ENCODE assay signal across 17 cellular contexts in genomic region chr9:120374817-120375216, GRCh38.
DNase-seq lines count a peak whose midpoint lies in the region; TF ChIP-seq lines count a peak whose summit lies in the region.
"Had no signal": no experiment of that assay in that cellular context is flagged by ENCODE, and none has a peak within 500 bp of the region (broad histone marks: within the 10 kb centered on the region; RNA-seq: fewer than 3 reads in every experiment).

No MANE protein-coding gene starts in this region.

- intact Hi-C loops in cardiac septum (cut with DNase I), result no loop called here
- intact Hi-C loops in left ventricle myocardium inferior (cut with micrococcal nuclease), result no loop called here
- intact Hi-C loops in activated naive CD4-positive, alpha-beta T cell treated with anti-CD3 and anti-CD28 coated beads for 36 hours (cut with micrococcal nuclease), result no loop called here

- H3K27me3 ChIP-seq in left ventricle myocardium inferior (ENCODE audit: low read depth), result no peaks in the 10 kb centered on the region
- H3K27me3 ChIP-seq: BLaER1 treated with 17β-estradiol and CSF1 and Interleukin-3, amounts not matched to agents 10 nM and 100 nM had no signal

- peaks cover 24% of the 10 kb centered on the region for H3K9me3 Mint-ChIP-seq in activated naive CD4-positive, alpha-beta T cell treated with anti-CD3 and anti-CD28 coated beads for 36 hours
- H3K9me3 Mint-ChIP-seq: CD4-positive, alpha-beta T cell had no signal

- H3K4me3 ChIP-seq in left ventricle myocardium inferior, result no peak overlapping the region
- H3K4me3 ChIP-seq: A549; BLaER1 treated with 17β-estradiol and CSF1 and Interleukin-3, amounts not matched to agents 10 nM and 100 nM had no signal

- H3K27me3 Mint-ChIP-seq in activated naive CD4-positive, alpha-beta T cell treated with anti-CD3 and anti-CD28 coated beads for 36 hours (ENCODE audit: low read depth), result no peaks in the 10 kb centered on the region
- H3K27me3 Mint-ChIP-seq: B cell; CD4-positive, alpha-beta T cell had no signal

- H3K27ac ChIP-seq in left ventricle myocardium inferior (replicated peaks), result no peak overlapping the region
- H3K27ac ChIP-seq: 22Rv1; A549; BLaER1 treated with 17β-estradiol and CSF1 and Interleukin-3, amounts not matched to agents 10 nM and 100 nM; C4-2B had no signal

- no peak overlapping the region for H3K4me3 Mint-ChIP-seq in activated naive CD4-positive, alpha-beta T cell treated with anti-CD3 and anti-CD28 coated beads for 36 hours
- H3K4me3 Mint-ChIP-seq: B cell; CD4-positive, alpha-beta T cell; CD8-positive, alpha-beta T cell had no signal

- peaks cover 19% of the 10 kb centered on the region for H3K9me3 ChIP-seq in left ventricle myocardium inferior (replicated peaks)

- peaks cover 11% of the 10 kb centered on the region for H3K36me3 Mint-ChIP-seq in activated naive CD4-positive, alpha-beta T cell treated with anti-CD3 and anti-CD28 coated beads for 36 hours (ENCODE audit: low read depth)

- peak; percentile 53 for DNase-seq in cardiac septum (ENCODE audit: low spot score)
- no peak for DNase-seq in left ventricle myocardium inferior
- DNase-seq in mesenteric fat pad (ENCODE audit: low spot score), result peak; percentile 72
- DNase-seq in ureter (ENCODE audit: low spot score), result no peak
- DNase-seq in activated naive CD4-positive, alpha-beta T cell treated with anti-CD3 and anti-CD28 coated beads for 36 hours, result no peak
- DNase-seq: AML-193; Caco-2; Calu3; CD4-positive, alpha-beta T cell; CD8-positive, alpha-beta T cell; DMS79 treated with DMSO at 0.1 percent for 48 hours; GF-D8 had no signal

- no peaks in the 10 kb centered on the region for H3K4me1 ChIP-seq in left ventricle myocardium inferior
- H3K4me1 ChIP-seq: A549, Caco-2 had no signal

- H3K36me3 ChIP-seq in left ventricle myocardium inferior, result no peaks in the 10 kb centered on the region
- H3K36me3 ChIP-seq: BLaER1 treated with 17β-estradiol and CSF1 and Interleukin-3, amounts not matched to agents 10 nM and 100 nM had no signal

- no peak overlapping the region for H3K27ac Mint-ChIP-seq in activated naive CD4-positive, alpha-beta T cell treated with anti-CD3 and anti-CD28 coated beads for 36 hours
- H3K27ac Mint-ChIP-seq: B cell; CD4-positive, alpha-beta T cell; CD8-positive, alpha-beta T cell had no signal

- no peaks in the 10 kb centered on the region for H3K4me1 Mint-ChIP-seq in activated naive CD4-positive, alpha-beta T cell treated with anti-CD3 and anti-CD28 coated beads for 36 hours (ENCODE audit: low read depth)
- H3K4me1 Mint-ChIP-seq: B cell had no signal

- no peak for TF ChIP-seq CTCF in left ventricle myocardium inferior (IDR thresholded peaks at IDR 0.05; ENCODE audit: borderline replicate concordance)

- CTCF ChIA-PET in activated naive CD4-positive, alpha-beta T cell treated with anti-CD3 and anti-CD28 coated beads for 36 hours (lab: Charles Lee), result no interaction called here

Comparison
In these comparisons a context has a peak if more than half of its experiments do, and no peak if none do; other contexts are left out.
1. DNase-seq: peak in cardiac septum (single experiment) and mesenteric fat pad (single experiment); none in left ventricle myocardium inferior (single experiment), ureter (single experiment) and activated naive CD4-positive, alpha-beta T cell treated with anti-CD3 and anti-CD28 coated beads for 36 hours (single experiment).